31 cellular contexts compared by ENCODE assay signal in genomic region chr11:80669620-80670019, GRCh38.
"Had no signal": no experiment of that assay in that cellular context is flagged by ENCODE, and none has a peak within 500 bp of the region (broad histone marks: within the 10 kb centered on the region; RNA-seq: fewer than 3 reads in every experiment).

No MANE protein-coding gene starts in this region.

- DNase-seq: activated effector memory CD4-positive, alpha-beta T cell treated with anti-CD3 and anti-CD28 coated beads, Interleukin-2, amount 50 U/mL, for 16 hours; activated effector memory CD4-positive, alpha-beta T cell treated with Interleukin-2 at 50 U/mL for 16 hours; activated gamma-delta T cell; activated gamma-delta T cell treated with Interleukin-2 at 50 U/mL for 16 hours; activated naive CD4-positive, alpha-beta T cell; activated naive CD4-positive, alpha-beta T cell treated with anti-CD3 and anti-CD28 coated beads for 36 hours; activated naive CD4-positive, alpha-beta T cell treated with anti-CD3 and anti-CD28 coated beads, Interleukin-2, amount 10 ng/mL, durations not matched to agents 7 days and 5 days; activated naive CD4-positive, alpha-beta T cell treated with anti-CD3 and anti-CD28 coated beads, Interleukin-2, amount 50 U/mL, for 16 hours; activated naive CD4-positive, alpha-beta T cell treated with Interleukin-2 at 50 U/mL for 16 hours; activated naive CD8-positive, alpha-beta T cell treated with anti-CD3 and anti-CD28 coated beads for 36 hours; activated naive CD8-positive, alpha-beta T cell treated with anti-CD3 and anti-CD28 coated beads, Interleukin-2, amount 10 ng/mL, durations not matched to agents 7 days and 5 days; activated naive CD8-positive, alpha-beta T cell treated with anti-CD3 and anti-CD28 coated beads, Interleukin-2, amount 50 U/mL, for 24 hours; activated T-cell treated with anti-CD3 and anti-CD28 coated beads, Interleukin-2, amount 50 U/mL, for 24 hours; activated T-cell treated with anti-CD3 and anti-CD28 coated beads, Interleukin-2, amount 50 U/mL, for 4 hours; activated T-cell treated with anti-CD3 and anti-CD28 coated beads, Interleukin-2, amount 50 U/mL, for 48 hours; activated T-cell treated with anti-CD3 and anti-CD28 coated beads, Interleukin-2, amount 50 U/mL, for 72 hours; adrenal gland; amniotic stem cell; amygdala; anterior cingulate cortex; aorta; body of pancreas; brain microvascular endothelial cell; caudate nucleus; central memory CD4-positive, alpha-beta T cell; cerebellar nuclear complex had no signal

- H3K27ac ChIP-seq: adrenal gland, ascending aorta, body of pancreas, brain microvascular endothelial cell, breast epithelium, cardiac muscle cell had no signal

- H3K36me3 ChIP-seq: adrenal gland, ascending aorta, brain microvascular endothelial cell, breast epithelium, cardiac muscle cell had no signal

- H3K27me3 ChIP-seq: adrenal gland, ascending aorta, body of pancreas, brain microvascular endothelial cell, breast epithelium, cardiac muscle cell had no signal

- H3K4me3 ChIP-seq: adrenal gland, ascending aorta, body of pancreas, breast epithelium, cardiac muscle cell had no signal

- H3K9me3 ChIP-seq: adrenal gland, ascending aorta, body of pancreas, breast epithelium had no signal

- H3K4me1 ChIP-seq: adrenal gland, ascending aorta, body of pancreas, breast epithelium had no signal

- ATAC-seq: activated naive CD4-positive, alpha-beta T cell treated with anti-CD3 and anti-CD28 coated beads, Interleukin-2, amount 50 U/mL, for 72 hours; activated naive CD8-positive, alpha-beta T cell treated with anti-CD3 and anti-CD28 coated beads, Interleukin-2, amount 50 U/mL, for 24 hours; activated T-cell treated with anti-CD3 and anti-CD28 coated beads, Interleukin-2, amount 50 U/mL, for 4 hours; activated T-cell treated with anti-CD3 and anti-CD28 coated beads, Interleukin-2, amount 50 U/mL, for 72 hours; activated T-helper 17 cell treated with anti-CD3 and anti-CD28 coated beads, Interleukin-2, amount 50 U/mL, for 72 hours; body of pancreas had no signal
